In genomic region chr5:148280893-148281292, GRCh38 we compare ENCODE assay signal across 12 cellular contexts. TPM values are rescaled to one million over a fixed set of nuclear protein-coding genes. Genes with fewer than 3 reads are reported as not detected.
"Had no signal": no experiment of that assay in that cellular context is flagged by ENCODE, and none has a peak within 500 bp of the region (broad histone marks: within the 10 kb centered on the region; RNA-seq: fewer than 3 reads in every experiment).

No MANE protein-coding gene starts in this region.

RNA-seq across cellular contexts. Expression of gene SPINK13, which starts 12.3 kb away (rescaled TPM):
- total RNA-seq: ascending aorta; bronchial epithelial cell; chondrocyte; dermis microvascular lymphatic vessel endothelial cell; esophagus mucosa; glomerular endothelial cell; left ventricle myocardium inferior; T-helper 2 cell treated with Interferon-gamma antibody and Interleukin-4, amounts not matched to agents 100 ng/mL and 5 ng/mL, for 36 hours; urinary bladder had no signal
- polyA plus RNA-seq: neural cell, urinary bladder had no signal

RNA-seq across cellular contexts. Expression of gene SPINK7, which starts 31.3 kb away (rescaled TPM):
- total RNA-seq: ascending aorta; chondrocyte; dermis microvascular lymphatic vessel endothelial cell; glomerular endothelial cell; left ventricle myocardium inferior; ovary; T-helper 2 cell treated with Interferon-gamma antibody and Interleukin-4, amounts not matched to agents 100 ng/mL and 5 ng/mL, for 36 hours; testis; urinary bladder had no signal
- polyA plus RNA-seq: neural cell, ovary, urinary bladder had no signal

RNA-seq across cellular contexts. Expression of gene MARCOL, which starts 42.6 kb away (rescaled TPM):
- total RNA-seq: ascending aorta; bronchial epithelial cell; chondrocyte; dermis microvascular lymphatic vessel endothelial cell; esophagus mucosa; glomerular endothelial cell; left ventricle myocardium inferior; T-helper 2 cell treated with Interferon-gamma antibody and Interleukin-4, amounts not matched to agents 100 ng/mL and 5 ng/mL, for 36 hours; testis; urinary bladder had no signal
- polyA plus RNA-seq: neural cell, ovary, urinary bladder had no signal

RNA-seq across cellular contexts. Expression of gene SPINK9, which starts 54.5 kb away (rescaled TPM):
- total RNA-seq: ascending aorta; bronchial epithelial cell; chondrocyte; dermis microvascular lymphatic vessel endothelial cell; esophagus mucosa; glomerular endothelial cell; left ventricle myocardium inferior; ovary; T-helper 2 cell treated with Interferon-gamma antibody and Interleukin-4, amounts not matched to agents 100 ng/mL and 5 ng/mL, for 36 hours; testis; urinary bladder had no signal
- polyA plus RNA-seq: neural cell, ovary, urinary bladder had no signal
